In genomic region chr1:52167014-52167753, GRCh38 we compare ENCODE assay signal across 16 cellular contexts. TPM values are rescaled to one million over a fixed set of nuclear protein-coding genes. Genes with fewer than 3 reads are reported as not detected.
A peak's percentile ranks its signal among the peaks of the same experiment; 100 is the strongest.
DNase-seq lines count a peak whose midpoint lies in the region; ATAC-seq, FAIRE-seq and TF ChIP-seq lines count a peak whose summit lies in the region.
"Had no signal": no experiment of that assay in that cellular context is flagged by ENCODE, and none has a peak within 500 bp of the region (broad histone marks: within the 10 kb centered on the region; RNA-seq: fewer than 3 reads in every experiment).

No MANE protein-coding gene starts in this region.

- H3K23ac ChIP-seq in H9 (ENCODE audit: insufficient read length, low read depth, low read length), result no peak overlapping the region

- H3K18ac ChIP-seq in H9 (ENCODE audit: insufficient read length, low read depth, low read length), result no peak overlapping the region

- H3K27ac ChIP-seq in keratinocyte (ENCODE audit: control insufficient read depth, insufficient read depth, low read length), result no peak overlapping the region
- no peak overlapping the region for H3K27ac ChIP-seq in H9 (ENCODE audit: insufficient read length, low read depth, low read length)
- H3K27ac ChIP-seq in pancreas, result no peak overlapping the region
- H3K27ac ChIP-seq: 22Rv1, GM23248 had no signal

- H3T11ph ChIP-seq in H9 (ENCODE audit: low read length), result no peak overlapping the region

- no peak for TF ChIP-seq CTCF in keratinocyte (optimal IDR thresholded peaks at IDR 0.05 in 1 of 3, IDR thresholded peaks at IDR 0.05 in 1 of 3, conservative IDR thresholded peaks at IDR 0.05 in 1 of 3; ENCODE audit: extremely low read depth in 1 of 3, insufficient read depth in 2 of 3, low read length in 3 of 3)
- TF ChIP-seq CTCF in type B pancreatic cell (conservative IDR thresholded peaks at IDR 0.05), result no peak
- no peak for TF ChIP-seq CTCF in H9 (conservative IDR thresholded peaks at IDR 0.05)
- no peak for TF ChIP-seq CTCF in pancreas (IDR thresholded peaks at IDR 0.05)

- FAIRE-seq in keratinocyte (lab: Jason Lieb, UNC) (peak; percentile 70), pancreas (lab: Jason Lieb, UNC) (no peak)
- FAIRE-seq: GM12878, GM18507, H54 had no signal

- H3K27me3 Mint-ChIP-seq in type B pancreatic cell (no peaks in the 10 kb centered on the region), H9 (ENCODE audit: low read depth) (no peaks in the 10 kb centered on the region)

- H2BK20ac ChIP-seq in H9 (ENCODE audit: low read depth, low read length, poor library complexity, severe bottlenecking), result no peak overlapping the region

- H4K20me1 ChIP-seq in keratinocyte (ENCODE audit: control insufficient read depth, extremely low read depth, insufficient read depth, low read length) (no peaks in the 10 kb centered on the region), H9 (ENCODE audit: control insufficient read depth, insufficient read depth, insufficient read length) (no peaks in the 10 kb centered on the region)

- no peak overlapping the region for H2AK5ac ChIP-seq in H9 (ENCODE audit: insufficient read length, low read length)

- H3K4me1 ChIP-seq in keratinocyte (ENCODE audit: control insufficient read depth, extremely low read depth, insufficient read depth, low read length) (no peaks in the 10 kb centered on the region), H9 (ENCODE audit: insufficient read depth, low read length) (no peaks in the 10 kb centered on the region), pancreas (no peaks in the 10 kb centered on the region)
- H3K4me1 ChIP-seq: Caco-2 had no signal

- H3K14ac ChIP-seq in H9 (ENCODE audit: insufficient read depth, low read length), result no peak overlapping the region

- H3K9me3 ChIP-seq in keratinocyte (ENCODE audit: control insufficient read depth, low read depth, low read length) (no peaks in the 10 kb centered on the region), H9 (ENCODE audit: control insufficient read depth, low read depth, low read length) (no peaks in the 10 kb centered on the region), pancreas (no peaks in the 10 kb centered on the region)
- H3K9me3 ChIP-seq: Caco-2 had no signal

- no peak overlapping the region for H2BK120ac ChIP-seq in H9 (ENCODE audit: low read depth, low read length, poor library complexity, severe bottlenecking)

- no peak overlapping the region for H2BK12ac ChIP-seq in H9 (ENCODE audit: insufficient read length, low read depth, low read length)

- no peak overlapping the region for H3K4me2 ChIP-seq in keratinocyte (ENCODE audit: control insufficient read depth, extremely low read depth, insufficient read depth, low read depth, low read length)
- no peak overlapping the region for H3K4me2 ChIP-seq in H9 (ENCODE audit: insufficient read depth, insufficient read length, low read length)

- H3K4me1 Mint-ChIP-seq in type B pancreatic cell (ENCODE audit: unreplicated experiment), result peaks cover 9% of the 10 kb centered on the region
- H3K4me1 Mint-ChIP-seq in H9, result no peaks in the 10 kb centered on the region
- H3K4me1 Mint-ChIP-seq: CD14-positive monocyte had no signal

- H3K27ac Mint-ChIP-seq in type B pancreatic cell (peak overlapping the region; percentile 9), H9 (no peak overlapping the region)
- H3K27ac Mint-ChIP-seq: CD14-positive monocyte had no signal

- H4K91ac ChIP-seq in H9 (ENCODE audit: insufficient read length, low read depth, low read length), result no peak overlapping the region

- DNase-seq in DMS 273 (lab: John Stamatoyannopoulos, UW; ENCODE audit: unreplicated experiment), result peak; percentile 24
- DNase-seq in DMS 273 treated with DMSO at 0.1 percent for 48 hours (lab: John Stamatoyannopoulos, UW), result no peak
- peak; percentile 36 for DNase-seq in NCI-H2171 (lab: John Stamatoyannopoulos, UW)
- no peak for DNase-seq in keratinocyte (ENCODE audit: low read depth, low spot score)
- DNase-seq in type B pancreatic cell (ENCODE audit: extremely low spot score, unreplicated experiment), result no peak
- DNase-seq in H9, result no peak
- DNase-seq in pancreas, result no peak
- DNase-seq: Caco-2; CD8-positive, alpha-beta memory T cell; GM23248; IMR-90 had no signal

- intact Hi-C loops in pancreas (cut with DNase I), result no loop called here

- H3K4me3 ChIP-seq in keratinocyte (ENCODE audit: control insufficient read depth in 2 of 3, extremely low read depth in 1 of 3, insufficient read depth in 2 of 3, low read depth in 1 of 3, low read length in 3 of 3), result no peak overlapping the region
- no peak overlapping the region for H3K4me3 ChIP-seq in pancreas
- H3K4me3 ChIP-seq: GM12878, GM23248 had no signal

- no peak overlapping the region for H2BK5ac ChIP-seq in H9 (ENCODE audit: insufficient read length, low read length)

- peaks cover 2% of the 10 kb centered on the region for H3K9me1 ChIP-seq in keratinocyte (ENCODE audit: control insufficient read depth, extremely low read depth, insufficient read depth, low read length)

- H3K9me3 Mint-ChIP-seq in type B pancreatic cell (peaks cover 4% of the 10 kb centered on the region), H9 (peaks cover 9 to 19% of the 10 kb centered on the region in 2 experiments; a peak in 4 of 5 replicates)

- dilution Hi-C loops in keratinocyte (cut with MboI; ENCODE audit: extremely low pct_ligation_motif_present, low sequenced_read_pairs), result no loop called here

- H2AFZ ChIP-seq in keratinocyte (ENCODE audit: control insufficient read depth, low read length) (no peak overlapping the region), H9 (ENCODE audit: low read length) (no peak overlapping the region)
- H2AFZ ChIP-seq: GM23248 had no signal

- H3K36me3 Mint-ChIP-seq in type B pancreatic cell (peaks cover 9% of the 10 kb centered on the region), H9 (ENCODE audit: insufficient read depth in 1 of 3, low read depth in 3 of 3) (peaks cover 6 to 15% (median 13%) of the 10 kb centered on the region in 3 experiments)
- H3K36me3 Mint-ChIP-seq: CD14-positive monocyte had no signal

- H3K4me3 Mint-ChIP-seq in type B pancreatic cell, result no peak overlapping the region
- no peak overlapping the region for H3K4me3 Mint-ChIP-seq in H9
- H3K4me3 Mint-ChIP-seq: CD14-positive monocyte; CD8-positive, alpha-beta memory T cell had no signal

- no peak for ATAC-seq in pancreas
- ATAC-seq: GM12878 had no signal

- H3K4ac ChIP-seq in H9 (ENCODE audit: low read depth, low read length), result no peak overlapping the region

- H3K79me2 ChIP-seq in keratinocyte (ENCODE audit: control insufficient read depth, insufficient read depth, low read length) (peaks cover 46% of the 10 kb centered on the region), H9 (ENCODE audit: insufficient read depth, low read length) (no peaks in the 10 kb centered on the region)

- H3K23me2 ChIP-seq in H9 (ENCODE audit: insufficient read length, low read depth, low read length, poor library complexity, severe bottlenecking), result no peaks in the 10 kb centered on the region

- WGBS in H9 (ENCODE audit: extremely low coverage, insufficient read length, low lambda C conversion rate), result no CpG with 5 or more reads among the region's 6 CpGs
- WGBS in pancreas, 2 donors, result 88 to 91% methylated on average over 6 of the region's 6 CpGs

- H4K8ac ChIP-seq in H9 (replicated peaks; ENCODE audit: insufficient read length, low read depth, low read length), result no peak overlapping the region

- no peaks in the 10 kb centered on the region for H3K79me1 ChIP-seq in H9 (ENCODE audit: insufficient read depth, low read depth, low read length, poor library complexity, severe bottlenecking)

- H3K27me3 ChIP-seq in keratinocyte (ENCODE audit: control insufficient read depth, extremely low read depth, insufficient read depth, low read length), result no peaks in the 10 kb centered on the region
- H3K27me3 ChIP-seq in H9 (ENCODE audit: insufficient read depth, low read length), result no peaks in the 10 kb centered on the region
- H3K27me3 ChIP-seq in pancreas, result no peaks in the 10 kb centered on the region

- H3K56ac ChIP-seq in H9 (ENCODE audit: insufficient read length, low read depth, low read length), result no peak overlapping the region

- H3K9ac ChIP-seq in keratinocyte (ENCODE audit: control insufficient read depth, extremely low read depth, insufficient read depth, low read length) (no peak overlapping the region), H9 (ENCODE audit: extremely low read depth, insufficient read length, low read length) (no peak overlapping the region)
- H3K9ac ChIP-seq: GM23248 had no signal

- no peak overlapping the region for H2BK15ac ChIP-seq in H9 (ENCODE audit: low read depth, low read length)

- no peak overlapping the region for H4K5ac ChIP-seq in H9 (ENCODE audit: insufficient read length, low read depth, low read length)

- H3K36me3 ChIP-seq in keratinocyte (ENCODE audit: control insufficient read depth in 2 of 2, extremely low read depth in 1 of 2, insufficient read depth in 2 of 2, low read length in 2 of 2) (no peaks in the 10 kb centered on the region), pancreas (no peaks in the 10 kb centered on the region)

RNA-seq across cellular contexts. Expression of gene ZFYVE9, which starts 25.3 kb away (rescaled TPM):
- polyA plus RNA-seq in keratinocyte, result 17.1 to 27.7 TPM (median 25.4 TPM) in 3 replicates
- 18.3 TPM for polyA plus RNA-seq in keratinocyte (2011; ENCODE audit: low read depth)
- polyA plus RNA-seq in keratinocyte (2011; cell fraction: cytosol; rRNA removed), result 18.4 and 29.8 TPM in 2 replicates
- polyA plus RNA-seq in keratinocyte (2011; cell fraction: nucleus; rRNA removed), result 23.6 and 24.3 TPM in 2 replicates
- polyA plus RNA-seq in keratinocyte (2012; ENCODE audit: low replicate concordance), result 20.6 and 22.0 TPM in 2 replicates
- 22.9 to 61.7 TPM (median 51.0 TPM) in 3 replicates for polyA minus RNA-seq in keratinocyte
- polyA minus RNA-seq in keratinocyte (2011; cell fraction: cytosol; rRNA and poly(A)+ RNA removed), result 32.0 TPM
- polyA minus RNA-seq in keratinocyte (2011; cell fraction: nucleus; rRNA and poly(A)+ RNA removed), result 32.7 and 70.1 TPM in 2 replicates
- total RNA-seq in type B pancreatic cell (ENCODE audit: low replicate concordance), result 25.8 and 30.6 TPM in 2 replicates
- 26.0 and 28.4 TPM in 2 replicates for total RNA-seq in H9 (2021)
- total RNA-seq in pancreas, result 10 to 100 TPM; 11.8 to 16.9 (median 14.0) TPM
- 1 to 10 TPM; 3.0 to 7.5 TPM for polyA plus RNA-seq in pancreas
- polyA plus RNA-seq: CD14-positive monocyte had no signal

Comparison
In these comparisons a context has a peak if more than half of its experiments do, and no peak if none do; other contexts are left out.
1. DNase-seq: peak in DMS 273 (single experiment) and NCI-H2171 (single experiment); none in DMS 273 treated with DMSO at 0.1 percent for 48 hours (single experiment), keratinocyte (single experiment), type B pancreatic cell (single experiment), H9 (single experiment) and pancreas (0 of 6).